In genomic region chr2:62578837-62579640, GRCh38 we compare ENCODE assay signal across 1 cellular context.
TF ChIP-seq lines count a peak whose summit lies in the region.

No MANE protein-coding gene starts in this region.

TF ChIP-seq in HepG2, 621 proteins besides CTCF, POLR2A, EP300 and RAD21 (continued from another document and continues in another):
- TF ChIP-seq ZBTB10 (CRISPR knock-in tag; IDR thresholded peaks at IDR 0.05; ENCODE audit: borderline replicate concordance), result no peak
- no peak for TF ChIP-seq ZNF660 (CRISPR knock-in tag; IDR thresholded peaks at IDR 0.05; ENCODE audit: borderline replicate concordance, low read depth)
- TF ChIP-seq ZC3H4 (CRISPR knock-in tag; IDR thresholded peaks at IDR 0.05; ENCODE audit: borderline replicate concordance), result no peak
- no peak for TF ChIP-seq TCF12 (IDR thresholded peaks at IDR 0.05)
- TF ChIP-seq TCF12 (CRISPR knock-in tag; IDR thresholded peaks at IDR 0.05), result no peak
- TF ChIP-seq ZNF646 (CRISPR knock-in tag; IDR thresholded peaks at IDR 0.05), result no peak
- TF ChIP-seq ZNF615 (CRISPR knock-in tag; IDR thresholded peaks at IDR 0.05; ENCODE audit: borderline replicate concordance), result no peak
- TF ChIP-seq MXD4 (CRISPR knock-in tag; IDR thresholded peaks at IDR 0.05), result no peak
- 0 out of 2 replicates have a peak, but pooled peaks have one; percentile 37 for TF ChIP-seq ELF3 (CRISPR knock-in tag; IDR thresholded peaks at IDR 0.05)
- no peak for TF ChIP-seq NAIF1 (CRISPR knock-in tag; IDR thresholded peaks at IDR 0.05; ENCODE audit: borderline replicate concordance)
- TF ChIP-seq HES4 (CRISPR knock-in tag; IDR thresholded peaks at IDR 0.05; ENCODE audit: borderline replicate concordance), result no peak
- no peak for TF ChIP-seq IKZF1 (IDR thresholded peaks at IDR 0.05)
- no peak for TF ChIP-seq ZNF235 (CRISPR knock-in tag; IDR thresholded peaks at IDR 0.05; ENCODE audit: borderline replicate concordance)
- no peak for TF ChIP-seq ATF5 (CRISPR knock-in tag; IDR thresholded peaks at IDR 0.05; ENCODE audit: low read depth)
- no peak for TF ChIP-seq ZNF839 (CRISPR knock-in tag; IDR thresholded peaks at IDR 0.05; ENCODE audit: borderline replicate concordance)
- TF ChIP-seq SRSF4 (IDR thresholded peaks at IDR 0.05; ENCODE audit: low read depth, low read length, poor library complexity, severe bottlenecking), result no peak
- TF ChIP-seq TBL1XR1 (IDR thresholded peaks at IDR 0.05; ENCODE audit: borderline replicate concordance, low read length, partially characterized antibody), result no peak
- TF ChIP-seq RBAK (CRISPR knock-in tag; IDR thresholded peaks at IDR 0.05), result no peak
- TF ChIP-seq CEBPZ (IDR thresholded peaks at IDR 0.05; ENCODE audit: low read length), result no peak
- TF ChIP-seq AGO2 (optimal IDR thresholded peaks at IDR 0.05; ENCODE audit: low read depth, low read length), result no peak
- TF ChIP-seq KDM5B (CRISPR knock-in tag; IDR thresholded peaks at IDR 0.05; ENCODE audit: borderline replicate concordance), result no peak
- peak; percentile 79; the same call in 1 of the 2 replicates for TF ChIP-seq KDM1A (CRISPR knock-in tag; IDR thresholded peaks at IDR 0.05)
- TF ChIP-seq ZNF12 (CRISPR knock-in tag; IDR thresholded peaks at IDR 0.05), result peak; percentile 85
- TF ChIP-seq HHEX (CRISPR knock-in tag; IDR thresholded peaks at IDR 0.05), result no peak
- no peak for TF ChIP-seq PITX1 (CRISPR knock-in tag; IDR thresholded peaks at IDR 0.05)
- TF ChIP-seq RBFOX2 (IDR thresholded peaks at IDR 0.05; ENCODE audit: low read depth, low read length), result peak; percentile 47; the same call in 1 of the 2 replicates
- no peak for TF ChIP-seq ZNF337 (CRISPR knock-in tag; IDR thresholded peaks at IDR 0.05; ENCODE audit: borderline replicate concordance, low read depth)
- peak; percentile 32 for TF ChIP-seq JARID2 (CRISPR knock-in tag; IDR thresholded peaks at IDR 0.05; ENCODE audit: insufficient replicate concordance)
- no peak for TF ChIP-seq GFI1 (CRISPR knock-in tag; IDR thresholded peaks at IDR 0.05; ENCODE audit: borderline replicate concordance)
- 0 out of 2 replicates have a peak, but pooled peaks have one; percentile 31 for TF ChIP-seq ATF7-NPFF (CRISPR knock-in tag; IDR thresholded peaks at IDR 0.05; ENCODE audit: low read depth)
- peak; percentile 45 for TF ChIP-seq SAP130 (CRISPR knock-in tag; IDR thresholded peaks at IDR 0.05; ENCODE audit: low read depth)
- no peak for TF ChIP-seq ZNF614 (CRISPR knock-in tag; IDR thresholded peaks at IDR 0.05; ENCODE audit: borderline replicate concordance)
- TF ChIP-seq CBX1 (IDR thresholded peaks at IDR 0.05; ENCODE audit: low read depth), result peak; percentile 64
- peak; percentile 25; the same call in 1 of the 2 replicates for TF ChIP-seq ZFY (CRISPR knock-in tag; IDR thresholded peaks at IDR 0.05)
- no peak for TF ChIP-seq ZSCAN25 (CRISPR knock-in tag; IDR thresholded peaks at IDR 0.05)
- no peak for TF ChIP-seq ZNF512B (CRISPR knock-in tag; IDR thresholded peaks at IDR 0.05; ENCODE audit: borderline replicate concordance)
- no peak for TF ChIP-seq ZNF577 (CRISPR knock-in tag; IDR thresholded peaks at IDR 0.05; ENCODE audit: borderline replicate concordance, low read depth)
- TF ChIP-seq ZBTB38 (CRISPR knock-in tag; IDR thresholded peaks at IDR 0.05), result peak; percentile 68
- 0 out of 2 replicates have a peak, but pooled peaks have one; percentile 38 for TF ChIP-seq KDM2A (CRISPR knock-in tag; IDR thresholded peaks at IDR 0.05; ENCODE audit: borderline replicate concordance, low read depth)
- TF ChIP-seq ZC3H13 (CRISPR knock-in tag; IDR thresholded peaks at IDR 0.05), result no peak
- no peak for TF ChIP-seq MXD3 (CRISPR knock-in tag; IDR thresholded peaks at IDR 0.05)
- no peak for TF ChIP-seq ZNF44 (CRISPR knock-in tag; IDR thresholded peaks at IDR 0.05)
- TF ChIP-seq LBX2 (CRISPR knock-in tag; IDR thresholded peaks at IDR 0.05; ENCODE audit: borderline replicate concordance), result no peak
- no peak for TF ChIP-seq REXO4 (CRISPR knock-in tag; IDR thresholded peaks at IDR 0.05; ENCODE audit: borderline replicate concordance)
- TF ChIP-seq ZSCAN12 (CRISPR knock-in tag; IDR thresholded peaks at IDR 0.05), result no peak
- no peak for TF ChIP-seq ZNF317 (CRISPR knock-in tag; IDR thresholded peaks at IDR 0.05)
- TF ChIP-seq NCOA2 (CRISPR knock-in tag; IDR thresholded peaks at IDR 0.05), result no peak; the same call in 1 of the 2 replicates
